In the genomic region with DNA sequence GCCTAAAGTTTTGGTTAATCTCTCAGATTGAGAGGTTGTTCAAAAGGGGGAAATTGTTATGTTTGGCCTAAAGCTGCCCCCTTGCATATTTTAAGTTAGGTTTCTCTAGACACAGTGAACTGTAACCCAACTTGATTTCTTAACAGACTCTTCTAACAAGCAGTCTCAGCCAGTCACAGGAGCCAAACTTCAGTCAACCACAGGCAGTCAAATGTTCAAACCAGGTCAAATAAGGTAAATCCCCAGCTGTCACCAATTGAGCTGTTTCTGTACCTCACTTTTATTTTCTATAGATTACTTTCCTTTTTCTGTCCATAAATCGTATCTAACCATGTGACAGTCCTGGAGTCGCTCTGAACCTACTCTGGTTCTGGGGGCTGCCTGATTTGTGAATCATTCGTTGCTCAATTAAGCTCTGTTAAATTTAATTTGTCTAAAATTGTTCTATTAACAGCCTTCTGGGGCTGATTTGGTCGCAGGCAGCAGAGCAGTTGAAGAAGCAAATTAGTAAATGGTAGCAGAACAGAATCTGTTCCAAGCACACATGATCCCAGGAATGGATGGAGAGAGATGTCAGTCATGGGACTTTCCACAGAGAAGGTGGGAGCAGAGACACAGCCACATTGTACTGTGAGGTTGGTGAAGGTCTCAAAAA, we compare ENCODE assay signal across 10 cellular contexts. TPM values are rescaled to one million over a fixed set of nuclear protein-coding genes. Genes with fewer than 3 reads are reported as not detected.
DNase-seq lines count a peak whose midpoint lies in the region; ATAC-seq and TF ChIP-seq lines count a peak whose summit lies in the region.
"Had no signal": no experiment of that assay in that cellular context is flagged by ENCODE, and none has a peak within 500 bp of the region (broad histone marks: within the 10 kb centered on the region; RNA-seq: fewer than 3 reads in every experiment).

No MANE protein-coding gene starts in this region.

- TF ChIP-seq POLR2A in gastrocnemius medialis (IDR thresholded peaks at IDR 0.05): no peak
- no peak for TF ChIP-seq POLR2A in spleen (IDR thresholded peaks at IDR 0.05)

- DNase-seq in immature natural killer cell: no peak
- DNase-seq in sciatic nerve (ENCODE audit: low spot score): no peak
- no peak for DNase-seq in gastrocnemius medialis
- no peak for DNase-seq in spleen
- no peak for DNase-seq in right cardiac atrium
- DNase-seq: NCI-H1436 treated with DMSO at 0.1 percent for 48 hours had no signal

- H3K4me3 Mint-ChIP-seq in immature natural killer cell: no peak overlapping the region

- no peaks in the 10 kb centered on the region for H3K36me3 ChIP-seq in gastrocnemius medialis
- H3K36me3 ChIP-seq in spleen: no peaks in the 10 kb centered on the region

- H3K27me3 Mint-ChIP-seq in immature natural killer cell (ENCODE audit: low read depth in 3 of 3): peaks cover 0 to 18% (median 13%) of the 10 kb centered on the region in 3 donors

- H3K27ac ChIP-seq in gastrocnemius medialis (no peak overlapping the region), spleen (no peak overlapping the region), right cardiac atrium (ENCODE audit: low read length) (no peak overlapping the region)
- H3K27ac ChIP-seq: coronary artery had no signal

- H3K9me3 ChIP-seq in gastrocnemius medialis (no peaks in the 10 kb centered on the region), spleen (no peaks in the 10 kb centered on the region), right cardiac atrium (ENCODE audit: control insufficient read depth, low read length) (no peaks in the 10 kb centered on the region)

- 66 to 78% (median 76%) methylated on average over 4 of the region's 4 CpGs for WGBS in spleen, 5 donors
- WGBS in right cardiac atrium: 85% methylated on average over 4 of the region's 4 CpGs

- H3K27ac Mint-ChIP-seq in immature natural killer cell: peak overlapping the region in 4 of 6 donors; percentile 2 to 35 (median 19)

- intact Hi-C loops in sciatic nerve (cut with DNase I) (no loop called here), gastrocnemius medialis (cut with DNase I; ENCODE audit: low total_unique reads) (no loop called here), spleen (cut with DNase I; ENCODE audit: low total_unique reads) (no loop called here), right cardiac atrium (cut with DNase I) (no loop called here)

- ATAC-seq in GM18867 (IDR thresholded peaks at IDR 0.05; ENCODE audit: unreplicated experiment) (peak; percentile 82), GM21515 (IDR thresholded peaks at IDR 0.05; ENCODE audit: unreplicated experiment) (peak; percentile 71), HG03457 (IDR thresholded peaks at IDR 0.05; ENCODE audit: unreplicated experiment) (peak; percentile 78), sciatic nerve (no peak), gastrocnemius medialis (no peak), right cardiac atrium (no peak)

- TF ChIP-seq CTCF in gastrocnemius medialis (IDR thresholded peaks at IDR 0.05 in 4 of 5, conservative IDR thresholded peaks at IDR 0.05 in 1 of 5) (no peak), spleen (IDR thresholded peaks at IDR 0.05 in 8 of 11, conservative IDR thresholded peaks at IDR 0.05 in 3 of 11) (no peak)

- no peak overlapping the region for H3K4me3 ChIP-seq in gastrocnemius medialis
- H3K4me3 ChIP-seq in spleen: no peak overlapping the region
- H3K4me3 ChIP-seq in right cardiac atrium (ENCODE audit: low read length): no peak overlapping the region
- H3K4me3 ChIP-seq: coronary artery had no signal

- no peaks in the 10 kb centered on the region for H3K9me3 Mint-ChIP-seq in immature natural killer cell

- in situ Hi-C loops in gastrocnemius medialis (cut with MboI; ENCODE audit: low sequenced_read_pairs in 4 of 4): no loop called here

- H3K4me1 Mint-ChIP-seq in immature natural killer cell: peaks cover 10 to 21% of the 10 kb centered on the region in 2 donors

- no peaks in the 10 kb centered on the region for H3K36me3 Mint-ChIP-seq in immature natural killer cell

- H3K27me3 ChIP-seq in gastrocnemius medialis: no peaks in the 10 kb centered on the region
- H3K27me3 ChIP-seq in spleen (replicated peaks in 1 of 7): no peaks in the 10 kb centered on the region
- no peaks in the 10 kb centered on the region for H3K27me3 ChIP-seq in right cardiac atrium (ENCODE audit: control insufficient read depth, insufficient read depth)

- H3K4me1 ChIP-seq in gastrocnemius medialis (no peaks in the 10 kb centered on the region), spleen (peaks cover 0 to 6% (median 0%) of the 10 kb centered on the region in 6 donors), right cardiac atrium (ENCODE audit: control insufficient read depth, insufficient read depth, low read length) (no peaks in the 10 kb centered on the region)

RNA-seq across cellular contexts. Expression of a gene that starts 16.4 kb away (rescaled TPM):
- polyA plus RNA-seq in immature natural killer cell: 100 to 1,000 TPM in 2 of 3 donors, 10 to 100 TPM in 1; 67.2 to 130 (median 126) TPM
- total RNA-seq in sciatic nerve: 35.5 TPM
- 10 to 100 TPM; 41.4 to 73.1 (median 68.1) TPM for total RNA-seq in gastrocnemius medialis
- 10 to 100 TPM; 24.8 to 36.2 (median 27.8) TPM for total RNA-seq in spleen
- polyA plus RNA-seq in spleen: 10 to 100 TPM; 45.5 to 53.0 (median 48.4) TPM
- total RNA-seq in right cardiac atrium: 10 to 100 TPM; 50.1 to 57.5 (median 52.4) TPM
- 62.5 TPM for polyA plus RNA-seq in right cardiac atrium

Comparison
In these comparisons a context has a peak if more than half of its experiments do, and no peak if none do; other contexts are left out.
1. ATAC-seq: peak in GM18867 (single experiment), GM21515 (single experiment) and HG03457 (single experiment); none in sciatic nerve (single experiment), gastrocnemius medialis (0 of 2) and right cardiac atrium (0 of 2).